5 cellular contexts compared by ENCODE assay signal in genomic region chr4:161530710-161531109, GRCh38.
"Had no signal": no experiment of that assay in that cellular context is flagged by ENCODE, and none has a peak within 500 bp of the region (broad histone marks: within the 10 kb centered on the region; RNA-seq: fewer than 3 reads in every experiment).

No MANE protein-coding gene starts in this region.

- H3K4me1 Mint-ChIP-seq: IgD-negative memory B cell had no signal

- H3K27me3 Mint-ChIP-seq: IgD-negative memory B cell had no signal

- H3K4me3 ChIP-seq: K562 had no signal

- H3K27ac Mint-ChIP-seq: IgD-negative memory B cell had no signal

- H3K36me3 Mint-ChIP-seq: IgD-negative memory B cell had no signal

- DNase-seq: IMR-90, KBM-7 had no signal

- H3K27ac ChIP-seq: HL-60 had no signal

- H3K4me3 Mint-ChIP-seq: IgD-negative memory B cell had no signal
